In the genomic region with DNA sequence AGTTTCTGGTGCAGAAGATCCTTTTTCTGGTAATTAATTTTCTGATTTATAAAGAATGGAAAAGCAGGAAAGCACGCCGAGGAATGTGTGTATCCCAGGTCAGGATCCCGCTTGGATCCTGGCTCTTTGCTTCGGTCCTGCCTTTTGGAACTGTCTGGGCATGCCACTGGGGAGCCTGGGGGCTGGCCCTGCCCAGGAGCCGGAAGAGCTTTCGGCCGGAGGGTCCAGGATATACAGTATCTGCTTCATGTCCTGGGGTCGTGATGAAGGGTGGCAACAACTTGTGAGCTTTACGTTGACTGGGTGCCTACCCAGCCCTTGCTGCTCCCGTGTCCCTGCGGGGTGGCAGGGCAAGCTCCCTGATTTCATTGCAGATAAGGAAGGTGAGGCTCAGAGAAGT, we compare ENCODE assay signal across 24 cellular contexts. TPM values are rescaled to one million over a fixed set of nuclear protein-coding genes. Genes with fewer than 3 reads are reported as not detected.
DNase-seq lines count a peak whose midpoint lies in the region; ATAC-seq and TF ChIP-seq lines count a peak whose summit lies in the region.
"Had no signal": no experiment of that assay in that cellular context is flagged by ENCODE, and none has a peak within 500 bp of the region (broad histone marks: within the 10 kb centered on the region; RNA-seq: fewer than 3 reads in every experiment).

No MANE protein-coding gene starts in this region.

- H3K14ac ChIP-seq in mesenchymal stem cell (ENCODE audit: low read length in 2 of 2) = no peak overlapping the region

- H3K4me1 ChIP-seq in BLaER1 treated with 17β-estradiol and CSF1 and Interleukin-3, amounts not matched to agents 10 nM and 100 nM = peaks cover 72 to 93% (median 86%) of the 10 kb centered on the region in 10 experiments
- peaks cover 43% of the 10 kb centered on the region for H3K4me1 ChIP-seq in Loucy (ENCODE audit: insufficient read depth, low read length, poor library complexity, severe bottlenecking)
- H3K4me1 ChIP-seq in foreskin keratinocyte = peaks cover 32% of the 10 kb centered on the region
- peaks cover 5% of the 10 kb centered on the region for H3K4me1 ChIP-seq in mesenchymal stem cell (ENCODE audit: control insufficient read depth, insufficient read depth, low read depth, low read length)
- H3K4me1 ChIP-seq: colonic mucosa had no signal

- no peak overlapping the region for H2BK15ac ChIP-seq in mesenchymal stem cell (ENCODE audit: low read depth, poor library complexity, severe bottlenecking)

- peak overlapping the region; percentile 33 to 97 (median 94); a peak in 20 of 22 replicates for H3K27ac ChIP-seq in BLaER1 treated with 17β-estradiol and CSF1 and Interleukin-3, amounts not matched to agents 10 nM and 100 nM
- no peak overlapping the region for H3K27ac ChIP-seq in foreskin keratinocyte
- no peak overlapping the region for H3K27ac ChIP-seq in mesenchymal stem cell (ENCODE audit: low read length, poor library complexity, severe bottlenecking)
- H3K27ac ChIP-seq: colonic mucosa, ovary had no signal

- no peak overlapping the region for H3K18ac ChIP-seq in mesenchymal stem cell (ENCODE audit: low read depth in 1 of 2, low read length in 2 of 2)

- no peak overlapping the region for H2AK5ac ChIP-seq in mesenchymal stem cell (ENCODE audit: low read length, severe bottlenecking)

- peak overlapping the region; percentile 58 to 92 (median 90); a peak in 19 of 22 replicates for H3K9ac ChIP-seq in BLaER1 treated with 17β-estradiol and CSF1 and Interleukin-3, amounts not matched to agents 10 nM and 100 nM
- peak overlapping the region; percentile 38 for H3K9ac ChIP-seq in Loucy (ENCODE audit: low read depth, low read length, poor library complexity, severe bottlenecking)
- H3K9ac ChIP-seq in mesenchymal stem cell (ENCODE audit: low read length) = no peak overlapping the region

- no peaks in the 10 kb centered on the region for H3K79me1 ChIP-seq in mesenchymal stem cell (replicated peaks; ENCODE audit: low read length, poor library complexity, severe bottlenecking)

- peaks cover 2% of the 10 kb centered on the region for H3K4me1 Mint-ChIP-seq in osteocyte (ENCODE audit: unreplicated experiment)

- H3F3A ChIP-seq in Loucy (ENCODE audit: low read depth) = no peaks in the 10 kb centered on the region

- no peaks in the 10 kb centered on the region for H4K20me1 ChIP-seq in BLaER1 treated with 17β-estradiol and CSF1 and Interleukin-3, amounts not matched to agents 10 nM and 100 nM
- H4K20me1 ChIP-seq in Loucy (ENCODE audit: insufficient read depth, low read length, poor library complexity, severe bottlenecking) = no peaks in the 10 kb centered on the region

- H4K91ac ChIP-seq in mesenchymal stem cell (ENCODE audit: low read length) = no peak overlapping the region

- WGBS in mesenchymal stem cell = 92% methylated on average over 11 of the region's 11 CpGs

- no peak overlapping the region for H2BK5ac ChIP-seq in mesenchymal stem cell (ENCODE audit: low read depth, low read length, poor library complexity, severe bottlenecking)

- H2BK120ac ChIP-seq in mesenchymal stem cell (ENCODE audit: low read depth, low read length) = no peak overlapping the region

- H3K9me3 ChIP-seq in BLaER1 treated with 17β-estradiol and CSF1 and Interleukin-3, amounts not matched to agents 10 nM and 100 nM (replicated peaks in 1 of 11) = peaks cover 0 to 23% (median 12%) of the 10 kb centered on the region in 11 experiments; a peak in 16 of 22 replicates
- H3K9me3 ChIP-seq in Loucy (ENCODE audit: insufficient read depth, low read depth, low read length) (no peaks in the 10 kb centered on the region), mesenchymal stem cell (ENCODE audit: control insufficient read depth, low read length) (no peaks in the 10 kb centered on the region)
- H3K9me3 ChIP-seq: colonic mucosa, ovary, thyroid gland had no signal

- H2AFZ ChIP-seq in Loucy (ENCODE audit: low read length) (no peak overlapping the region), mesenchymal stem cell (ENCODE audit: low read depth, low read length) (no peak overlapping the region)

- peaks cover 0 to 27% (median 6%) of the 10 kb centered on the region in 11 experiments; a peak in 10 of 22 replicates for H3K36me3 ChIP-seq in BLaER1 treated with 17β-estradiol and CSF1 and Interleukin-3, amounts not matched to agents 10 nM and 100 nM
- H3K36me3 ChIP-seq in Loucy (ENCODE audit: insufficient read depth, low read length) (no peaks in the 10 kb centered on the region), mesenchymal stem cell (ENCODE audit: control insufficient read depth in 1 of 2, insufficient read depth in 2 of 2, low read depth in 1 of 2, low read length in 2 of 2) (no peaks in the 10 kb centered on the region)
- H3K36me3 ChIP-seq: colonic mucosa, ovary, thyroid gland had no signal

- ATAC-seq in foreskin keratinocyte (peak; percentile 20), GM21529 (IDR thresholded peaks at IDR 0.05; ENCODE audit: unreplicated experiment) (no peak)
- ATAC-seq: HepG2, natural killer cell had no signal

- H3K36me3 Mint-ChIP-seq in osteocyte (ENCODE audit: unreplicated experiment) = no peaks in the 10 kb centered on the region
- H3K36me3 Mint-ChIP-seq: natural killer cell had no signal

- H3K4me3 Mint-ChIP-seq in osteocyte (ENCODE audit: unreplicated experiment) = no peak overlapping the region
- H3K4me3 Mint-ChIP-seq: activated CD4-positive, alpha-beta memory T cell treated with anti-CD3 and anti-CD28 coated beads, Interleukin-2, amount 10 ng/mL, durations not matched to agents 7 days and 5 days; CD4-positive, alpha-beta T cell; mesothelial cell of epicardium; natural killer cell; stimulated activated naive CD8-positive, alpha-beta T cell treated with anti-CD3 and anti-CD28 coated beads, Interleukin-15, Interleukin-2, amounts not matched to agents 100 ng/mL and 50 ng/mL, for 24 hours had no signal

- H3K4me3 ChIP-seq in BLaER1 treated with 17β-estradiol and CSF1 and Interleukin-3, amounts not matched to agents 10 nM and 100 nM = peak overlapping the region; percentile 33 to 83 (median 66); a peak in 18 of 20 replicates
- no peak overlapping the region for H3K4me3 ChIP-seq in Loucy (ENCODE audit: low read length, poor library complexity, severe bottlenecking)
- H3K4me3 ChIP-seq in mesenchymal stem cell (ENCODE audit: insufficient read depth in 1 of 2, low read depth in 1 of 2, low read length in 2 of 2) = no peak overlapping the region
- H3K4me3 ChIP-seq: colonic mucosa, ovary, thyroid gland had no signal

- H3K27ac Mint-ChIP-seq in osteocyte (ENCODE audit: unreplicated experiment) = no peak overlapping the region
- H3K27ac Mint-ChIP-seq: activated CD4-positive, alpha-beta memory T cell treated with anti-CD3 and anti-CD28 coated beads, Interleukin-2, amount 10 ng/mL, durations not matched to agents 7 days and 5 days; CD4-positive, alpha-beta T cell; mesothelial cell of epicardium; natural killer cell had no signal

- H2BK12ac ChIP-seq in mesenchymal stem cell (ENCODE audit: low read length in 2 of 2) = no peak overlapping the region

- peaks cover 7% of the 10 kb centered on the region for H3K27me3 Mint-ChIP-seq in osteocyte (ENCODE audit: unreplicated experiment)
- H3K27me3 Mint-ChIP-seq: activated CD4-positive, alpha-beta memory T cell treated with anti-CD3 and anti-CD28 coated beads, Interleukin-2, amount 10 ng/mL, durations not matched to agents 7 days and 5 days; CD4-positive, alpha-beta T cell; stimulated activated naive CD8-positive, alpha-beta T cell treated with anti-CD3 and anti-CD28 coated beads, Interleukin-15, Interleukin-2, amounts not matched to agents 100 ng/mL and 50 ng/mL, for 24 hours had no signal

- TF ChIP-seq CTCF in Loucy (conservative IDR thresholded peaks at IDR 0.05; ENCODE audit: low read length) (no peak), foreskin keratinocyte (conservative IDR thresholded peaks at IDR 0.05) (no peak), osteocyte (IDR thresholded peaks at IDR 0.05) (no peak)

- no peak overlapping the region for H4K8ac ChIP-seq in mesenchymal stem cell (ENCODE audit: low read length)

- DNase-seq in foreskin keratinocyte (no peak), osteocyte (ENCODE audit: extremely low spot score, unreplicated experiment) (peak; percentile 62), SW480 (ENCODE audit: low spot score) (no peak), mesenchymal stem cell (no peak)
- DNase-seq: activated CD4-positive, alpha-beta memory T cell treated with anti-CD3 and anti-CD28 coated beads, Interleukin-2, amount 10 ng/mL, durations not matched to agents 7 days and 5 days; activated T-cell treated with anti-CD3 and anti-CD28 coated beads, Interleukin-2, amount 50 U/mL, for 1 hour; amniotic stem cell; CD4-positive, alpha-beta T cell; natural killer cell; NCI-H1092; NCI-H2029 treated with DMSO at 0.1 percent for 48 hours; NCI-H748 treated with DMSO at 0.1 percent for 48 hours; ovary; stimulated activated CD4-positive, alpha-beta T cell treated with anti-CD3 and anti-CD28 coated beads, Interleukin-4, amount 100 ng/mL, for 4 hours; thyroid gland had no signal

- no peaks in the 10 kb centered on the region for H3K9me3 Mint-ChIP-seq in osteocyte (ENCODE audit: unreplicated experiment)
- H3K9me3 Mint-ChIP-seq: activated CD4-positive, alpha-beta memory T cell treated with anti-CD3 and anti-CD28 coated beads, Interleukin-2, amount 10 ng/mL, durations not matched to agents 7 days and 5 days; CD4-positive, alpha-beta T cell; mesothelial cell of epicardium; natural killer cell; stimulated activated naive CD8-positive, alpha-beta T cell treated with anti-CD3 and anti-CD28 coated beads, Interleukin-15, Interleukin-2, amounts not matched to agents 100 ng/mL and 50 ng/mL, for 24 hours had no signal

- no peaks in the 10 kb centered on the region for H3K9me2 ChIP-seq in Loucy (replicated peaks; ENCODE audit: low read depth, low read length)

- peak overlapping the region; percentile 94 to 100 (median 98) for H3K4me2 ChIP-seq in BLaER1 treated with 17β-estradiol and CSF1 and Interleukin-3, amounts not matched to agents 10 nM and 100 nM
- no peak overlapping the region for H3K4me2 ChIP-seq in Loucy (ENCODE audit: low read depth, low read length, poor library complexity, severe bottlenecking)
- H3K4me2 ChIP-seq in mesenchymal stem cell (ENCODE audit: low read length, poor library complexity, severe bottlenecking) = no peak overlapping the region

- peaks cover 0 to 23% (median 0%) of the 10 kb centered on the region in 11 experiments; a peak in 3 of 22 replicates for H3K27me3 ChIP-seq in BLaER1 treated with 17β-estradiol and CSF1 and Interleukin-3, amounts not matched to agents 10 nM and 100 nM
- H3K27me3 ChIP-seq in Loucy (ENCODE audit: insufficient read depth, low read length, poor library complexity, severe bottlenecking) = no peaks in the 10 kb centered on the region
- no peaks in the 10 kb centered on the region for H3K27me3 ChIP-seq in foreskin keratinocyte
- peaks cover 8 to 25% of the 10 kb centered on the region in 2 experiments for H3K27me3 ChIP-seq in mesenchymal stem cell (ENCODE audit: control insufficient read depth in 1 of 2, insufficient read depth in 1 of 2, low read length in 2 of 2)
- H3K27me3 ChIP-seq: colonic mucosa, ovary, thyroid gland had no signal

- H3K4ac ChIP-seq in mesenchymal stem cell (ENCODE audit: low read depth in 1 of 2, low read length in 2 of 2) = no peak overlapping the region

- peaks cover 9% of the 10 kb centered on the region for H3K79me2 ChIP-seq in Loucy (ENCODE audit: insufficient read depth, low read length)

- no peak overlapping the region for H3K23ac ChIP-seq in mesenchymal stem cell (ENCODE audit: low read length in 2 of 2)

RNA-seq across cellular contexts. Expression of a gene that starts 2.4 kb away (rescaled TPM):
- total RNA-seq in foreskin keratinocyte (not detected in 2 replicates), osteocyte (not detected in 2 replicates)
- polyA plus RNA-seq in foreskin keratinocyte = 0.02 TPM in 1 of 2 replicates, not detected in the other
- not detected for polyA plus RNA-seq in mesenchymal stem cell (2013, experiment 1 of 2)
- 0.01 TPM for polyA plus RNA-seq in mesenchymal stem cell (2013, experiment 2 of 2)
- total RNA-seq: colonic mucosa, HepG2, kidney epithelial cell, LHCN-M2 had no signal
- polyA plus RNA-seq: HepG2 had no signal

Comparison
In these comparisons a context has a peak if more than half of its experiments do, and no peak if none do; other contexts are left out.
1. H3K27ac ChIP-seq: peak in BLaER1 treated with 17β-estradiol and CSF1 and Interleukin-3, amounts not matched to agents 10 nM and 100 nM (11 of 11); none in foreskin keratinocyte (single experiment) and mesenchymal stem cell (single experiment).
2. H3K4me2 ChIP-seq: peak in BLaER1 treated with 17β-estradiol and CSF1 and Interleukin-3, amounts not matched to agents 10 nM and 100 nM (11 of 11); none in Loucy (single experiment) and mesenchymal stem cell (single experiment).
3. H3K4me3 ChIP-seq: peak in BLaER1 treated with 17β-estradiol and CSF1 and Interleukin-3, amounts not matched to agents 10 nM and 100 nM (10 of 10); none in Loucy (single experiment) and mesenchymal stem cell (0 of 2).